Comparison of ENCODE assay signal across 2 cellular contexts in the genomic region with DNA sequence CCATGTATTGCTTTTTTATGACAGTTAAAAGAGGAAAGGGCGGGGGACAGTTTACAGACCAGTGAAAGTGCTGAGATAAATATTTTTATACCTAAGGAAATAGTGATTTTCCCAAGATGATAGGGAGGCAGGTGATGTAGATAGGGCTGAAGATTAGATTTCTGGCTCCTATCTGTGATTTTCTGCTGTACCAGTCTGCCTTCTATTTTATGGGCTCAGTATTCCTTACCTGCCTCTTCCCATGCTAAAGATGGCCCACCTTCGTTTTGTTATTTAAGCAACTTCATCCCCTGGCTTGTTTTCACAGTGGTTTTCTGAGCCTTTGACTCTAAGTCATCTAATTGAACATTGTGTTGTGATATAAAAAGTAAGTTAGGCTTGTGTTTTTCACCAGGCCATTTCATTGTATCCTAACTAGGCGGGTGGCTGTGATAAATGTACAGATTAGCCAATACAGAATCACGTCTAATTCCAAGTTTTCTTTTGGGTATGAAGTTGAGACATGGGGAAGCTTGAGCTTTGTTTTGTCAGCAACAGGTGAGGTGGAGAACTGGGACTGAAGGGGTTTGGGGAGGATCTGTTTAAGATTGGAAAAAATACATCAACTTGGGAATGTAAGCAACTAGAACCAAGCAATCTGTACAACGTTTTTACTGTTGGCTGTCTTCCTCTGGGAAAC.
A peak's percentile ranks its signal among the peaks of the same experiment; 100 is the strongest.
TF ChIP-seq lines count a peak whose summit lies in the region.

No MANE protein-coding gene starts in this region.

TF ChIP-seq in PFSK-1, 5 proteins besides CTCF, POLR2A, EP300 and RAD21:
- TF ChIP-seq TAF1 (IDR thresholded peaks at IDR 0.05; ENCODE audit: borderline replicate concordance, insufficient read depth, low read length) (no peak), POLR2AphosphoS5 (IDR thresholded peaks at IDR 0.05; ENCODE audit: low read depth, low read length) (peak; percentile 33), FOXP2 (optimal IDR thresholded peaks at IDR 0.05; ENCODE audit: borderline replicate concordance, extremely low read depth, extremely low read length, insufficient read depth) (no peak), SIN3A (IDR thresholded peaks at IDR 0.05; ENCODE audit: borderline replicate concordance, insufficient read depth, low read length) (no peak)
- TF ChIP-seq, protein P1, sequence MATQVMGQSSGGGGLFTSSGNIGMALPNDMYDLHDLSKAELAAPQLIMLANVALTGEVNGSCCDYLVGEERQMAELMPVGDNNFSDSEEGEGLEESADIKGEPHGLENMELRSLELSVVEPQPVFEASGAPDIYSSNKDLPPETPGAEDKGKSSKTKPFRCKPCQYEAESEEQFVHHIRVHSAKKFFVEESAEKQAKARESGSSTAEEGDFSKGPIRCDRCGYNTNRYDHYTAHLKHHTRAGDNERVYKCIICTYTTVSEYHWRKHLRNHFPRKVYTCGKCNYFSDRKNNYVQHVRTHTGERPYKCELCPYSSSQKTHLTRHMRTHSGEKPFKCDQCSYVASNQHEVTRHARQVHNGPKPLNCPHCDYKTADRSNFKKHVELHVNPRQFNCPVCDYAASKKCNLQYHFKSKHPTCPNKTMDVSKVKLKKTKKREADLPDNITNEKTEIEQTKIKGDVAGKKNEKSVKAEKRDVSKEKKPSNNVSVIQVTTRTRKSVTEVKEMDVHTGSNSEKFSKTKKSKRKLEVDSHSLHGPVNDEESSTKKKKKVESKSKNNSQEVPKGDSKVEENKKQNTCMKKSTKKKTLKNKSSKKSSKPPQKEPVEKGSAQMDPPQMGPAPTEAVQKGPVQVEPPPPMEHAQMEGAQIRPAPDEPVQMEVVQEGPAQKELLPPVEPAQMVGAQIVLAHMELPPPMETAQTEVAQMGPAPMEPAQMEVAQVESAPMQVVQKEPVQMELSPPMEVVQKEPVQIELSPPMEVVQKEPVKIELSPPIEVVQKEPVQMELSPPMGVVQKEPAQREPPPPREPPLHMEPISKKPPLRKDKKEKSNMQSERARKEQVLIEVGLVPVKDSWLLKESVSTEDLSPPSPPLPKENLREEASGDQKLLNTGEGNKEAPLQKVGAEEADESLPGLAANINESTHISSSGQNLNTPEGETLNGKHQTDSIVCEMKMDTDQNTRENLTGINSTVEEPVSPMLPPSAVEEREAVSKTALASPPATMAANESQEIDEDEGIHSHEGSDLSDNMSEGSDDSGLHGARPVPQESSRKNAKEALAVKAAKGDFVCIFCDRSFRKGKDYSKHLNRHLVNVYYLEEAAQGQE (IDR thresholded peaks at IDR 0.05; ENCODE audit: insufficient read depth in 1 of 2, low read depth in 2 of 2, low read length in 2 of 2): no peak

TF ChIP-seq in H1, 55 proteins besides CTCF, POLR2A, EP300 and RAD21:
- TF ChIP-seq JUN (IDR thresholded peaks at IDR 0.05; ENCODE audit: low read depth, low read length) (no peak), POLR2AphosphoS5 (IDR thresholded peaks at IDR 0.05; ENCODE audit: low read depth, low read length) (peak; percentile 2; the same call in 1 of the 2 replicates)
